8 cellular contexts compared by ENCODE assay signal in genomic region chr11:46238967-46239800, GRCh38. TPM values are rescaled to one million over a fixed set of nuclear protein-coding genes. Genes with fewer than 3 reads are reported as not detected.
DNase-seq lines count a peak whose midpoint lies in the region; ATAC-seq and TF ChIP-seq lines count a peak whose summit lies in the region.

No MANE protein-coding gene starts in this region.

- POLR2A ChIA-PET in activated CD8-positive, alpha-beta T cell treated with anti-CD3 and anti-CD28 coated beads for 36 hours (lab: Charles Lee), result interaction anchor here (0.8 to 2.9 kb wide), 8 partner anchors 30 to 379 kb away, joined by 3 to 11 read pairs (median 3); partner anchors contain the start of gene CREB3L1

- H3K4me1 Mint-ChIP-seq in activated CD8-positive, alpha-beta T cell treated with anti-CD3 and anti-CD28 coated beads for 36 hours (ENCODE audit: low read depth), result peaks cover 37% of the 10 kb centered on the region

- WGBS in ectodermal cell, 2 experiments, result 8 to 11% methylated on average over 45 to 46 of the region's 46 CpGs

- ATAC-seq in GM18907 (IDR thresholded peaks at IDR 0.05; ENCODE audit: unreplicated experiment) (peak; percentile 77), HG03378 (IDR thresholded peaks at IDR 0.05; ENCODE audit: unreplicated experiment) (peak; percentile 52)
- ATAC-seq in activated CD8-positive, alpha-beta T cell treated with anti-CD3 and anti-CD28 coated beads for 36 hours, result peak; percentile 66

- H3K27ac ChIP-seq in ectodermal cell (ENCODE audit: insufficient read depth, low read depth, low read length, poor library complexity, severe bottlenecking), result peak overlapping the region; percentile 61

- H3K27me3 Mint-ChIP-seq in activated CD8-positive, alpha-beta T cell treated with anti-CD3 and anti-CD28 coated beads for 36 hours, result peaks cover 16% of the 10 kb centered on the region

- peaks cover 25% of the 10 kb centered on the region for H3K4me1 ChIP-seq in ectodermal cell (ENCODE audit: control insufficient read depth, insufficient read depth, low read length)

- CTCF ChIA-PET in activated CD8-positive, alpha-beta T cell treated with anti-CD3 and anti-CD28 coated beads for 36 hours (lab: Charles Lee), result interaction anchor here (0.5 to 9.6 kb wide), 46 partner anchors 9 to 1130 kb away, joined by 3 to 382 read pairs (median 4); partner anchors contain the start of genes ATG13 and CREB3L1

- intact Hi-C loops in activated CD8-positive, alpha-beta T cell treated with anti-CD3 and anti-CD28 coated beads for 36 hours (cut with micrococcal nuclease), result loop anchor here (5.0 to 10.0 kb wide), 2 partner anchors 68 to 114 kb away; partner anchors contain the start of gene PHF21A

- peaks cover 35% of the 10 kb centered on the region for H3K27me3 ChIP-seq in ectodermal cell (ENCODE audit: control insufficient read depth, insufficient read depth, low read length, poor library complexity, severe bottlenecking)

- H3K9me3 Mint-ChIP-seq in activated CD8-positive, alpha-beta T cell treated with anti-CD3 and anti-CD28 coated beads for 36 hours, result no peaks in the 10 kb centered on the region

- H3K36me3 Mint-ChIP-seq in activated CD8-positive, alpha-beta T cell treated with anti-CD3 and anti-CD28 coated beads for 36 hours (ENCODE audit: low read depth), result no peaks in the 10 kb centered on the region

- H3K36me3 ChIP-seq in ectodermal cell (ENCODE audit: control insufficient read depth, insufficient read depth, low read length), result no peaks in the 10 kb centered on the region

- H3K4me3 Mint-ChIP-seq in activated CD8-positive, alpha-beta T cell treated with anti-CD3 and anti-CD28 coated beads for 36 hours, result peak overlapping the region; percentile 60

- TF ChIP-seq CTCF in AG09309 (IDR thresholded peaks at IDR 0.05; ENCODE audit: control insufficient read depth, insufficient read depth, low read depth, low read length, missing control alignments), result peak; percentile 70
- peak; percentile 96 for TF ChIP-seq CTCF in activated CD8-positive, alpha-beta T cell treated with anti-CD3 and anti-CD28 coated beads for 36 hours (IDR thresholded peaks at IDR 0.05)

- H3K9me3 ChIP-seq in ectodermal cell (ENCODE audit: control insufficient read depth, low read length), result no peaks in the 10 kb centered on the region

- H3K4me3 ChIP-seq in AG09309 (ENCODE audit: control insufficient read depth, low read depth, low read length) (peak overlapping the region; percentile 60), ectodermal cell (ENCODE audit: insufficient read depth, low read depth, low read length) (peak overlapping the region; percentile 33)

- DNase-seq in AG09309 (ENCODE audit: low read depth) (peak; percentile 38), NCI-H774 (lab: John Stamatoyannopoulos, UW) (peak; percentile 63), lung microvascular endothelial cell (ENCODE audit: low read depth in 2 of 2) (peak; percentile 79 to 84)
- DNase-seq in activated CD8-positive, alpha-beta T cell treated with anti-CD3 and anti-CD28 coated beads for 36 hours, result peak; percentile 84
- DNase-seq in stimulated activated CD4-positive, alpha-beta T cell treated with anti-CD3 and anti-CD28 coated beads, TNF-alpha, amount 100 ng/mL, for 24 hours (ENCODE audit: low read depth in 3 of 3), result peak; percentile 64 to 75 (median 66)

- no peak overlapping the region for H3K27ac Mint-ChIP-seq in activated CD8-positive, alpha-beta T cell treated with anti-CD3 and anti-CD28 coated beads for 36 hours

RNA-seq across cellular contexts. Expression of gene CREB3L1, which starts 38.3 kb away (rescaled TPM):
- not detected for total RNA-seq in activated CD8-positive, alpha-beta T cell treated with anti-CD3 and anti-CD28 coated beads for 36 hours
- polyA plus RNA-seq in ectodermal cell (2013, experiment 1 of 4), result 7.6 TPM
- 5.4 TPM for polyA plus RNA-seq in ectodermal cell (2013, experiment 2 of 4)
- polyA plus RNA-seq in ectodermal cell (2013, experiment 3 of 4), result 6.8 TPM
- 7.0 TPM for polyA plus RNA-seq in ectodermal cell (2013, experiment 4 of 4)
- under 0.01 and 0.20 TPM in 2 replicates for total RNA-seq in lung microvascular endothelial cell

Comparison
In these comparisons a context has a peak if more than half of its experiments do, and no peak if none do; other contexts are left out.
1. Peak in every context shown above with its lines: DNase-seq, ATAC-seq, H3K4me3 ChIP-seq and H3K27ac ChIP-seq.